ENCODE assay signal across 16 cellular contexts in the genomic region with DNA sequence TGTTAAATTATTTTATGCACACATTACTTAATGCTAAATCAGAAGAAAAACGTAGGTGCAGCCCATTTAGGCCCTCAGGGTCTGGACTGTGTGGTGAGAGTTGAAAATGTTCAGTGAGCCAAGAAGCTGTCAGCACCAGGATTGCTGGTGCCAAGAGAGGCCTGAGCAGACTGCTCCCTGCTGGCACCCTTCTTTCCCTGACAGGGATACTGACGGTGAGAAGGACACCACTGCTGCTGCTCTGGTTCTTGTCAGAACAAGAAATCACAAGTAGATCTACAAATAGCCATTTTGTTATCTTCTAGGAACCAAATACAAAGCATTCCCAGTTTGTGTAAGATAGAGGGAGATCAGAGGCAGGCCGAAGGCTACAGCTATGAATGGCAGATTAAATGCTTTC. TPM values are rescaled to one million over a fixed set of nuclear protein-coding genes. Genes with fewer than 3 reads are reported as not detected.
A peak's percentile ranks its signal among the peaks of the same experiment; 100 is the strongest.
DNase-seq lines count a peak whose midpoint lies in the region; ATAC-seq lines count a peak whose summit lies in the region.
"Had no signal": no experiment of that assay in that cellular context is flagged by ENCODE, and none has a peak within 500 bp of the region (broad histone marks: within the 10 kb centered on the region; RNA-seq: fewer than 3 reads in every experiment).

No MANE protein-coding gene starts in this region.

- ATAC-seq in esophagus mucosa: peak; percentile 69
- ATAC-seq in GM18858 (IDR thresholded peaks at IDR 0.05; ENCODE audit: unreplicated experiment): no peak
- ATAC-seq in GM19463 (IDR thresholded peaks at IDR 0.05; ENCODE audit: unreplicated experiment): no peak
- ATAC-seq: A549 had no signal

- peak; percentile 3 for DNase-seq in NCI-H2227 (lab: John Stamatoyannopoulos, UW; ENCODE audit: unreplicated experiment)
- no peak for DNase-seq in NCI-H2227 treated with DMSO at 0.1 percent for 48 hours (lab: John Stamatoyannopoulos, UW)
- DNase-seq in NCI-H526 treated with DMSO at 0.1 percent for 48 hours (lab: John Stamatoyannopoulos, UW): peak; percentile 22
- DNase-seq in pons (ENCODE audit: low spot score): peak; percentile 9
- no peak for DNase-seq in NK-92 treated with Interleukin-12 subunit alpha and Interleukin-12 subunit beta, amount 100 ng/mL, for 24 hours (lab: John Stamatoyannopoulos, UW)
- DNase-seq: cerebellar nuclear complex; esophagus squamous epithelium; MM.1S; stimulated activated CD4-positive, alpha-beta T cell treated with anti-CD3 and anti-CD28 coated beads, Interleukin-2, amount 100 ng/mL, for 24 hours had no signal

RNA-seq across cellular contexts. Expression of gene CRISP1, which starts 48.7 kb away (rescaled TPM):
- not detected for total RNA-seq in esophagus mucosa
- total RNA-seq: esophagus squamous epithelium, mucosa of gallbladder, progenitor cell of endocrine pancreas, SJSA1 had no signal

RNA-seq across cellular contexts. Expression of gene DEFB114, which starts 48.9 kb away (rescaled TPM):
- not detected for total RNA-seq in esophagus mucosa
- total RNA-seq: esophagus squamous epithelium, mucosa of gallbladder, progenitor cell of endocrine pancreas, SJSA1 had no signal

RNA-seq across cellular contexts. Expression of gene DEFB113, which starts 54.4 kb away (rescaled TPM):
- total RNA-seq in esophagus mucosa: not detected
- total RNA-seq: esophagus squamous epithelium, mucosa of gallbladder, progenitor cell of endocrine pancreas, SJSA1 had no signal

Comparison
In these comparisons a context has a peak if more than half of its experiments do, and no peak if none do; other contexts are left out.
1. DNase-seq: peak in NCI-H2227 (single experiment), NCI-H526 treated with DMSO at 0.1 percent for 48 hours (single experiment) and pons (single experiment); none in NCI-H2227 treated with DMSO at 0.1 percent for 48 hours (single experiment) and NK-92 treated with Interleukin-12 subunit alpha and Interleukin-12 subunit beta, amount 100 ng/mL, for 24 hours (single experiment).